ENCODE assay signal across 1 cellular context in genomic region chr5:173228639-173229380, GRCh38.
TF ChIP-seq lines count a peak whose summit lies in the region.

No MANE protein-coding gene starts in this region.

TF ChIP-seq in K562, 482 proteins besides CTCF, POLR2A, EP300 and RAD21:
- TF ChIP-seq CREM (IDR thresholded peaks at IDR 0.05; ENCODE audit: low read depth) (no peak), EZH2 (IDR thresholded peaks at IDR 0.05; ENCODE audit: borderline replicate concordance, low read depth, low read length) (0 out of 2 replicates have a peak, but pooled peaks have one; percentile 66), TBL1XR1 (IDR thresholded peaks at IDR 0.05; ENCODE audit: low read length in 2 of 2) (no peak), CBX8 (IDR thresholded peaks at IDR 0.05; ENCODE audit: borderline replicate concordance, extremely low read depth, low read depth, low read length, poor library complexity, severe bottlenecking) (peak; percentile 64)
